ENCODE assay signal across 15 cellular contexts in the genomic region with DNA sequence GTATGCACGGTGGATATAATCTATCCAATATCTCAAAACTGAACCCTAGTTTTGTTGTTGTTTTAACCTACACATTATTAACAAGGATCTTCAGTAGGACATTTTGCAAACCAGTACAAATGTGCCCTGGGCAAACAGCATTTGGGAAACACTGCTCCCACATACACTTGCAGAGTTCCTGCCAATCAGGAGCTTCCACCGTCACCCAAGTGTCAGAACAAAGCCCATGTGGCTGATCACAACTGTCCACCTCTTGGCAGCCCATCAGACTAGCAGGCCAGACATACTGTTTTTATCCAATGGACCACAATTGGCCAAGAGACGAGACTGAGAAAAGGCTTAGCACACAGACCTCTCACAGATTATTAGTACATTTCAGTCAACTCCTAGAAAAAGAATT.
DNase-seq lines count a peak whose midpoint lies in the region; ATAC-seq, FAIRE-seq and TF ChIP-seq lines count a peak whose summit lies in the region.
"Had no signal": no experiment of that assay in that cellular context is flagged by ENCODE, and none has a peak within 500 bp of the region (broad histone marks: within the 10 kb centered on the region; RNA-seq: fewer than 3 reads in every experiment).

No MANE protein-coding gene starts in this region.

- peak overlapping the region; percentile 88 for H3K27ac Mint-ChIP-seq in Caco-2 (ENCODE audit: unreplicated experiment)
- peak overlapping the region; percentile 76 for H3K27ac Mint-ChIP-seq in activated T-helper 2 cell treated with anti-CD3 and anti-CD28 coated beads, Interferon-gamma antibody, Interleukin-2, Interleukin-4, amounts not matched to agents 10 μg/mL and 5 μg/mL and 100 μg/mL, durations not matched to agents 14 hours and 24 hours and 36 hours
- H3K27ac Mint-ChIP-seq: dendritic cell treated with granulocyte-macrophage colony-stimulating factor and Interleukin-4, amounts not matched to agents 40 ng/mL and 50 ng/mL, for 4 days; type B pancreatic cell had no signal

- H3K9ac ChIP-seq in mesenchymal stem cell (ENCODE audit: low read length): no peak overlapping the region

- CTCF ChIA-PET in A549 (lab: Yijun Ruan, JAX) (interaction anchor here (0.7 to 1.9 kb wide), 4 partner anchors 17 to 35 kb away, joined by 3 to 4 read pairs (median 4); no protein-coding TSS in a partner anchor), Caco-2 (lab: Charles Lee) (interaction anchor here (1.7 kb wide), 1 partner anchor 12 kb away, joined by 3 read pairs; no protein-coding TSS in a partner anchor)

- TF ChIP-seq EP300 in A549 (IDR thresholded peaks at IDR 0.05): no peak
- TF ChIP-seq EP300 in upper lobe of left lung (IDR thresholded peaks at IDR 0.05): no peak

- TF ChIP-seq RAD21 in A549 (conservative IDR thresholded peaks at IDR 0.05 in 1 of 2, IDR thresholded peaks at IDR 0.05 in 1 of 2): no peak

- H3K79me1 ChIP-seq in mesenchymal stem cell (replicated peaks; ENCODE audit: low read length, poor library complexity, severe bottlenecking): peaks cover 14% of the 10 kb centered on the region

- no peaks in the 10 kb centered on the region for H3K27me3 Mint-ChIP-seq in Caco-2 (ENCODE audit: insufficient read depth, unreplicated experiment)
- H3K27me3 Mint-ChIP-seq in activated T-helper 2 cell treated with anti-CD3 and anti-CD28 coated beads, Interferon-gamma antibody, Interleukin-2, Interleukin-4, amounts not matched to agents 10 μg/mL and 5 μg/mL and 100 μg/mL, durations not matched to agents 14 hours and 24 hours and 36 hours (ENCODE audit: low read depth): no peaks in the 10 kb centered on the region
- H3K27me3 Mint-ChIP-seq: dendritic cell treated with granulocyte-macrophage colony-stimulating factor and Interleukin-4, amounts not matched to agents 40 ng/mL and 50 ng/mL, for 4 days; type B pancreatic cell had no signal

- H3K9me3 Mint-ChIP-seq in Caco-2 (ENCODE audit: unreplicated experiment): no peaks in the 10 kb centered on the region
- no peaks in the 10 kb centered on the region for H3K9me3 Mint-ChIP-seq in activated T-helper 2 cell treated with anti-CD3 and anti-CD28 coated beads, Interferon-gamma antibody, Interleukin-2, Interleukin-4, amounts not matched to agents 10 μg/mL and 5 μg/mL and 100 μg/mL, durations not matched to agents 14 hours and 24 hours and 36 hours
- H3K9me3 Mint-ChIP-seq: dendritic cell treated with granulocyte-macrophage colony-stimulating factor and Interleukin-4, amounts not matched to agents 40 ng/mL and 50 ng/mL, for 4 days; type B pancreatic cell had no signal

- no peak overlapping the region for H3K4ac ChIP-seq in mesenchymal stem cell (ENCODE audit: low read depth in 1 of 2, low read length in 2 of 2)

- 71% methylated on average over 3 of the region's 3 CpGs for WGBS in A549 (ENCODE audit: missing lambda C conversion rate)
- 98% methylated on average over 3 of the region's 3 CpGs for WGBS in mesenchymal stem cell
- WGBS in upper lobe of left lung, 2 donors: 77 to 82% methylated on average over 3 of the region's 3 CpGs

- peaks cover 91% of the 10 kb centered on the region for H3K4me1 ChIP-seq in A549
- peaks cover 50% of the 10 kb centered on the region for H3K4me1 ChIP-seq in Caco-2
- H3K4me1 ChIP-seq in mesenchymal stem cell (ENCODE audit: control insufficient read depth, insufficient read depth, low read depth, low read length): peaks cover 6% of the 10 kb centered on the region
- peaks cover 26 to 58% (median 41%) of the 10 kb centered on the region in 4 donors for H3K4me1 ChIP-seq in upper lobe of left lung

- no peak overlapping the region for H3K14ac ChIP-seq in mesenchymal stem cell (ENCODE audit: low read length in 2 of 2)

- POLR2A ChIA-PET in A549 (lab: Yijun Ruan, JAX) (no interaction called here), Caco-2 (lab: Charles Lee) (no interaction called here)

- no peak overlapping the region for H2BK5ac ChIP-seq in mesenchymal stem cell (ENCODE audit: low read depth, low read length, poor library complexity, severe bottlenecking)

- no peak overlapping the region for H4K91ac ChIP-seq in mesenchymal stem cell (ENCODE audit: low read length)

- H3K27me3 ChIP-seq in Caco-2 (replicated peaks; ENCODE audit: control insufficient read depth, insufficient read depth, low read length): no peaks in the 10 kb centered on the region
- no peaks in the 10 kb centered on the region for H3K27me3 ChIP-seq in mesenchymal stem cell (ENCODE audit: control insufficient read depth in 1 of 2, insufficient read depth in 1 of 2, low read length in 2 of 2)
- no peaks in the 10 kb centered on the region for H3K27me3 ChIP-seq in upper lobe of left lung

- no peak overlapping the region for H3K23ac ChIP-seq in mesenchymal stem cell (ENCODE audit: low read length in 2 of 2)

- peak overlapping the region in 1 of 2 experiments; percentile 14 for H2BK12ac ChIP-seq in mesenchymal stem cell (ENCODE audit: low read length in 2 of 2)

- no peak overlapping the region for H2AFZ ChIP-seq in mesenchymal stem cell (ENCODE audit: low read depth, low read length)

- H3K36me3 ChIP-seq in Caco-2 (ENCODE audit: control insufficient read depth, insufficient read depth, low read length): peaks cover 4% of the 10 kb centered on the region; the same call in 1 of the 2 replicates
- no peaks in the 10 kb centered on the region for H3K36me3 ChIP-seq in mesenchymal stem cell (ENCODE audit: control insufficient read depth in 1 of 2, insufficient read depth in 2 of 2, low read depth in 1 of 2, low read length in 2 of 2)
- H3K36me3 ChIP-seq in upper lobe of left lung: no peaks in the 10 kb centered on the region

- peak overlapping the region; percentile 70 for H3K4me2 ChIP-seq in A549
- no peak overlapping the region for H3K4me2 ChIP-seq in mesenchymal stem cell (ENCODE audit: low read length, poor library complexity, severe bottlenecking)

- H3K36me3 Mint-ChIP-seq in Caco-2 (ENCODE audit: insufficient read depth, unreplicated experiment): peaks cover 89% of the 10 kb centered on the region
- H3K36me3 Mint-ChIP-seq in activated T-helper 2 cell treated with anti-CD3 and anti-CD28 coated beads, Interferon-gamma antibody, Interleukin-2, Interleukin-4, amounts not matched to agents 10 μg/mL and 5 μg/mL and 100 μg/mL, durations not matched to agents 14 hours and 24 hours and 36 hours (ENCODE audit: low read depth): peaks cover 73% of the 10 kb centered on the region

- BruUV-seq in Caco-2 (replicated peaks; lab: Mats Ljungman, UMichigan): no TSS peak

- H3K9me3 ChIP-seq in A549 (no peaks in the 10 kb centered on the region), Caco-2 (peaks cover 7% of the 10 kb centered on the region; the same call in 1 of the 2 replicates), mesenchymal stem cell (ENCODE audit: control insufficient read depth, low read length) (no peaks in the 10 kb centered on the region), upper lobe of left lung (no peaks in the 10 kb centered on the region)

- TF ChIP-seq POLR2A in A549 (IDR thresholded peaks at IDR 0.05; ENCODE audit: low read length): no peak
- no peak for TF ChIP-seq POLR2A in upper lobe of left lung (IDR thresholded peaks at IDR 0.05)

- DNase-seq in A549 (ENCODE audit: low read depth in 1 of 2, low spot score in 1 of 2): no peak
- no peak for DNase-seq in Caco-2
- no peak for DNase-seq in activated T-helper 2 cell treated with anti-CD3 and anti-CD28 coated beads, Interferon-gamma antibody, Interleukin-2, Interleukin-4, amounts not matched to agents 10 μg/mL and 5 μg/mL and 100 μg/mL, durations not matched to agents 14 hours and 24 hours and 36 hours (ENCODE audit: low spot score)
- peak; percentile 65 for DNase-seq in medulla oblongata (ENCODE audit: extremely low spot score)
- no peak for DNase-seq in mesenteric fat pad (ENCODE audit: low spot score)
- no peak for DNase-seq in D721Med (ENCODE audit: insufficient read length, low spot score)
- DNase-seq in mesenchymal stem cell: no peak
- no peak for DNase-seq in upper lobe of left lung
- DNase-seq: aorta; NCI-H1694 treated with DMSO at 0.1 percent for 48 hours; NCI-H510A; stimulated activated CD8-positive, alpha-beta memory T cell treated with anti-CD3 and anti-CD28 coated beads, Interleukin-4, amount 100 ng/mL, for 48 hours had no signal

- H4K8ac ChIP-seq in mesenchymal stem cell (ENCODE audit: low read length): no peak overlapping the region

- no peak overlapping the region for H2BK15ac ChIP-seq in mesenchymal stem cell (ENCODE audit: low read depth, poor library complexity, severe bottlenecking)

- TF ChIP-seq CTCF in A549 (IDR thresholded peaks at IDR 0.05): no peak
- TF ChIP-seq CTCF in Caco-2 (IDR thresholded peaks at IDR 0.05; ENCODE audit: insufficient read depth in 1 of 2, low read depth in 1 of 2, low read length in 1 of 2, severe bottlenecking in 1 of 2, unreplicated experiment in 1 of 2): no peak
- TF ChIP-seq CTCF in D721Med (IDR thresholded peaks at IDR 0.05; ENCODE audit: insufficient read depth, missing control alignments): no peak
- no peak for TF ChIP-seq CTCF in upper lobe of left lung (IDR thresholded peaks at IDR 0.05)

- no peak for FAIRE-seq in A549 (lab: Jason Lieb, UNC)
- no peak for FAIRE-seq in D721Med (lab: Jason Lieb, UNC)
- FAIRE-seq: HTR-8/SVneo had no signal

- H3K4me3 ChIP-seq in A549 (no peak overlapping the region), Caco-2 (ENCODE audit: low read depth, low read length) (no peak overlapping the region), mesenchymal stem cell (ENCODE audit: insufficient read depth in 1 of 2, low read depth in 1 of 2, low read length in 2 of 2) (no peak overlapping the region), upper lobe of left lung (no peak overlapping the region)

- H3K4me3 Mint-ChIP-seq in Caco-2 (ENCODE audit: unreplicated experiment): no peak overlapping the region
- no peak overlapping the region for H3K4me3 Mint-ChIP-seq in activated T-helper 2 cell treated with anti-CD3 and anti-CD28 coated beads, Interferon-gamma antibody, Interleukin-2, Interleukin-4, amounts not matched to agents 10 μg/mL and 5 μg/mL and 100 μg/mL, durations not matched to agents 14 hours and 24 hours and 36 hours (ENCODE audit: low read depth)
- H3K4me3 Mint-ChIP-seq: dendritic cell treated with granulocyte-macrophage colony-stimulating factor and Interleukin-4, amounts not matched to agents 40 ng/mL and 50 ng/mL, for 4 days; type B pancreatic cell had no signal

- ATAC-seq in A549 (no peak), upper lobe of left lung (ENCODE audit: low FRiP score in 2 of 2) (no peak)

- intact Hi-C loops in Caco-2 (cut with micrococcal nuclease; ENCODE audit: unreplicated experiment): loop anchor here (10.0 kb wide), 1 partner anchor 381 kb away; a partner anchor contains a TSS
- intact Hi-C loops in activated T-helper 2 cell treated with anti-CD3 and anti-CD28 coated beads, Interferon-gamma antibody, Interleukin-2, Interleukin-4, amounts not matched to agents 10 μg/mL and 5 μg/mL and 100 μg/mL, durations not matched to agents 14 hours and 24 hours and 36 hours (cut with micrococcal nuclease): no loop called here

- no peak overlapping the region for H2AK5ac ChIP-seq in mesenchymal stem cell (ENCODE audit: low read length, severe bottlenecking)

- H3K18ac ChIP-seq in mesenchymal stem cell (ENCODE audit: low read depth in 1 of 2, low read length in 2 of 2): no peak overlapping the region

- peaks cover 27% of the 10 kb centered on the region for H3K4me1 Mint-ChIP-seq in Caco-2 (ENCODE audit: low read depth, unreplicated experiment)
- H3K4me1 Mint-ChIP-seq in activated T-helper 2 cell treated with anti-CD3 and anti-CD28 coated beads, Interferon-gamma antibody, Interleukin-2, Interleukin-4, amounts not matched to agents 10 μg/mL and 5 μg/mL and 100 μg/mL, durations not matched to agents 14 hours and 24 hours and 36 hours (ENCODE audit: low read depth): peaks cover 60% of the 10 kb centered on the region

- H3K27ac ChIP-seq in A549: peak overlapping the region; percentile 77 to 84
- no peak overlapping the region for H3K27ac ChIP-seq in mesenchymal stem cell (ENCODE audit: low read length, poor library complexity, severe bottlenecking)
- peak overlapping the region in 1 of 4 donors; percentile 3 for H3K27ac ChIP-seq in upper lobe of left lung

- H2BK120ac ChIP-seq in mesenchymal stem cell (ENCODE audit: low read depth, low read length): no peak overlapping the region
